Comparison of ENCODE assay signal across 17 cellular contexts in genomic region chr12:29239336-29239735, GRCh38.
"Had no signal": no experiment of that assay in that cellular context is flagged by ENCODE, and none has a peak within 500 bp of the region (broad histone marks: within the 10 kb centered on the region; RNA-seq: fewer than 3 reads in every experiment).

No MANE protein-coding gene starts in this region.

- H3K27me3 ChIP-seq: dorsolateral prefrontal cortex, esophagus muscularis mucosa, sigmoid colon, spleen, suprapubic skin, transverse colon, vagina had no signal

- H3K27ac ChIP-seq: dorsolateral prefrontal cortex, esophagus muscularis mucosa, psoas muscle, sigmoid colon, spleen, suprapubic skin, transverse colon, vagina had no signal

- DNase-seq: dorsolateral prefrontal cortex; effector CD4-positive, alpha-beta T cell; mucosa of descending colon; naive B cell; psoas muscle; right cardiac atrium; sigmoid colon; spleen; stimulated activated CD4-positive, alpha-beta T cell treated with anti-CD3 and anti-CD28 coated beads, Interleukin-4, amount 100 ng/mL, for 4 hours; stimulated activated naive CD8-positive, alpha-beta T cell treated with anti-CD3 and anti-CD28 coated beads, Interleukin-15, Interleukin-2, amounts not matched to agents 100 U/mL and 50 U/mL, for 24 hours; transverse colon had no signal

- ATAC-seq: mucosa of descending colon; natural killer cell treated with Interleukin-12 subunit alpha and Interleukin-12 subunit beta and Interleukin-15 and Interleukin-18, amount 100 ng/mL, for 72 hours; psoas muscle; stimulated activated memory B cell treated with anti-CD40 and anti-IgM and Interleukin-4, amounts not matched to agents 10 μg/mL and 1 μg/mL and 100 μg/mL, for 72 hours; stimulated activated naive CD8-positive, alpha-beta T cell treated with anti-CD3 and anti-CD28 coated beads, Interleukin-15, Interleukin-2, amounts not matched to agents 100 U/mL and 50 U/mL, for 24 hours had no signal

- H3K4me1 ChIP-seq: psoas muscle had no signal

- H3K9me3 ChIP-seq: esophagus muscularis mucosa, mucosa of descending colon, psoas muscle, sigmoid colon, spleen, suprapubic skin, transverse colon, vagina had no signal

- H3K36me3 ChIP-seq: esophagus muscularis mucosa, sigmoid colon, spleen, suprapubic skin, transverse colon, vagina had no signal

- H3K4me3 ChIP-seq: dorsolateral prefrontal cortex, esophagus muscularis mucosa, lung, mucosa of descending colon, psoas muscle, sigmoid colon, spleen, suprapubic skin, transverse colon, vagina had no signal
